In genomic region chr11:61889831-61890230, GRCh38 we compare ENCODE assay signal across 9 cellular contexts. TPM values are rescaled to one million over a fixed set of nuclear protein-coding genes. Genes with fewer than 3 reads are reported as not detected.
DNase-seq lines count a peak whose midpoint lies in the region; TF ChIP-seq lines count a peak whose summit lies in the region.
"Had no signal": no experiment of that assay in that cellular context is flagged by ENCODE, and none has a peak within 500 bp of the region (broad histone marks: within the 10 kb centered on the region; RNA-seq: fewer than 3 reads in every experiment).

No MANE protein-coding gene starts in this region.

- CTCF ChIA-PET in RWPE1 (lab: Yijun Ruan, JAX): interaction anchor here (0.8 to 1.4 kb wide), 2 partner anchors 58 to 218 kb away, joined by 3 to 4 read pairs; no protein-coding TSS in a partner anchor

- H3K9me3 Mint-ChIP-seq in T-helper 2 cell treated with Interferon-gamma antibody and Interleukin-4, amounts not matched to agents 5 μg/mL and 100 μg/mL, for 36 hours: no peaks in the 10 kb centered on the region

- H3K27me3 ChIP-seq in stomach: no peaks in the 10 kb centered on the region

- TF ChIP-seq POLR2A in stomach (IDR thresholded peaks at IDR 0.05): no peak

- H3K4me1 Mint-ChIP-seq in T-helper 2 cell treated with Interferon-gamma antibody and Interleukin-4, amounts not matched to agents 5 μg/mL and 100 μg/mL, for 36 hours (ENCODE audit: low read depth): peaks cover 2% of the 10 kb centered on the region

- POLR2A ChIA-PET in RWPE1 (lab: Yijun Ruan, JAX; ENCODE audit: low non-redundant PET): interaction anchor here (0.5 to 0.6 kb wide), 2 partner anchors 73 to 124 kb away, joined by 3 read pairs; no protein-coding TSS in a partner anchor

- H3K27ac ChIP-seq in RWPE1 (peak overlapping the region; percentile 90), stomach (peak overlapping the region in 4 of 5 donors; percentile 83 to 93 (median 86))

- no peak overlapping the region for H3K27ac Mint-ChIP-seq in T-helper 2 cell treated with Interferon-gamma antibody and Interleukin-4, amounts not matched to agents 5 μg/mL and 100 μg/mL, for 36 hours

- intact Hi-C loops in stomach (cut with DNase I; ENCODE audit: low total_unique reads): loop anchor here (10.0 kb wide), 1 partner anchor 85 kb away; no protein-coding TSS in a partner anchor

- 86 to 98% (median 88%) methylated on average over 10 of the region's 10 CpGs for WGBS in stomach, 5 donors

- TF ChIP-seq EP300 in stomach (IDR thresholded peaks at IDR 0.05): no peak

- H3K36me3 ChIP-seq in stomach: no peaks in the 10 kb centered on the region

- no peak for DNase-seq in T-helper 2 cell treated with Interferon-gamma antibody and Interleukin-4, amounts not matched to agents 5 μg/mL and 100 μg/mL, for 36 hours (ENCODE audit: low spot score)
- DNase-seq in T-helper 2 cell (no peak), RWPE1 (ENCODE audit: low spot score) (no peak), fibroblast of pulmonary artery (ENCODE audit: low read depth) (no peak), stomach (no peak), NCI-H146 (lab: John Stamatoyannopoulos, UW) (no peak), NCI-H2196 treated with DMSO at 0.1 percent for 48 hours (lab: John Stamatoyannopoulos, UW; ENCODE audit: unreplicated experiment) (no peak)
- no peak for DNase-seq in stimulated activated CD4-positive, alpha-beta T cell treated with anti-CD3 and anti-CD28 coated beads, Interleukin-12 subunit alpha, Interleukin-12 subunit beta, amount 100 ng/mL, for 4 hours
- DNase-seq: NCI-H345 had no signal

- no peak for TF ChIP-seq CTCF in RWPE1 (conservative IDR thresholded peaks at IDR 0.05; ENCODE audit: low read depth)
- no peak for TF ChIP-seq CTCF in fibroblast of pulmonary artery (IDR thresholded peaks at IDR 0.05; ENCODE audit: low read length, missing control alignments)
- TF ChIP-seq CTCF in stomach (IDR thresholded peaks at IDR 0.05): no peak

- H3K4me1 ChIP-seq in stomach: peaks cover 15 to 38% (median 32%) of the 10 kb centered on the region in 4 donors

- H3K27me3 Mint-ChIP-seq in T-helper 2 cell treated with Interferon-gamma antibody and Interleukin-4, amounts not matched to agents 5 μg/mL and 100 μg/mL, for 36 hours (ENCODE audit: low read depth): peaks cover 5% of the 10 kb centered on the region

- peak overlapping the region; percentile 79 for H3K4me3 ChIP-seq in fibroblast of pulmonary artery (replicated peaks; ENCODE audit: low read depth, low read length)
- peak overlapping the region in 2 of 4 donors; percentile 74 to 89 for H3K4me3 ChIP-seq in stomach

- H3K36me3 Mint-ChIP-seq in T-helper 2 cell treated with Interferon-gamma antibody and Interleukin-4, amounts not matched to agents 5 μg/mL and 100 μg/mL, for 36 hours (ENCODE audit: low read depth): no peaks in the 10 kb centered on the region

- no peaks in the 10 kb centered on the region for H3K9me3 ChIP-seq in stomach

- H3K4me3 Mint-ChIP-seq in T-helper 2 cell treated with Interferon-gamma antibody and Interleukin-4, amounts not matched to agents 5 μg/mL and 100 μg/mL, for 36 hours: peak overlapping the region; percentile 88

RNA-seq across cellular contexts. Expression of gene FADS3, which starts 1.5 kb away (rescaled TPM):
- total RNA-seq in stomach: 100 to 1,000 TPM in 1 of 5 donors, 10 to 100 TPM in 3, 1 to 10 TPM in 1; 2.6 to 140 (median 22.8) TPM
- polyA plus RNA-seq in stomach: 10 to 100 TPM in 1 of 3 donors, 1 to 10 TPM in 2; 7.5 to 23.3 (median 7.9) TPM

RNA-seq across cellular contexts. Expression of gene RAB3IL1, which starts 27.5 kb away (rescaled TPM):
- 10 to 100 TPM in 2 of 5 donors, 1 to 10 TPM in 1, under 1 TPM in 1, not detected in 1; 0.58 to 12.8 (median 7.1) TPM for total RNA-seq in stomach
- polyA plus RNA-seq in stomach: 10 to 100 TPM in 2 of 3 donors, 1 to 10 TPM in 1; 5.3 to 13.3 (median 11.6) TPM
